ENCODE assay signal across 20 cellular contexts in genomic region chr9:110502842-110503241, GRCh38.
DNase-seq lines count a peak whose midpoint lies in the region; TF ChIP-seq lines count a peak whose summit lies in the region.
"Had no signal": no experiment of that assay in that cellular context is flagged by ENCODE, and none has a peak within 500 bp of the region (broad histone marks: within the 10 kb centered on the region; RNA-seq: fewer than 3 reads in every experiment).

No MANE protein-coding gene starts in this region.

- H3K4me3 ChIP-seq in fibroblast of pulmonary artery (replicated peaks; ENCODE audit: low read depth, low read length) (no peak overlapping the region), Karpas-422 (ENCODE audit: low read length) (no peak overlapping the region)
- H3K4me3 ChIP-seq: K562 had no signal

- H3K4me2 ChIP-seq in Karpas-422 (ENCODE audit: low read depth, low read length, poor library complexity, severe bottlenecking) = no peak overlapping the region
- H3K4me2 ChIP-seq: SK-N-SH had no signal

- DNase-seq in Daoy (ENCODE audit: low read depth) (peak; percentile 11), HT1080 (ENCODE audit: low read depth) (peak; percentile 26), RWPE1 (ENCODE audit: low spot score) (peak; percentile 19), fibroblast of pulmonary artery (ENCODE audit: low read depth) (peak; percentile 14), SHP77 treated with DMSO at 0.1 percent for 48 hours (lab: John Stamatoyannopoulos, UW) (no peak), NCI-H2227 (lab: John Stamatoyannopoulos, UW; ENCODE audit: unreplicated experiment) (no peak), Karpas-422 (no peak)
- DNase-seq: BE2C; CD8-positive, alpha-beta memory T cell; DMS 273 treated with DMSO at 0.1 percent for 48 hours; DMS79 treated with DMSO at 0.1 percent for 48 hours; NCI-H1092 treated with DMSO at 0.1 percent for 48 hours; NCI-H1436; NCI-H187 treated with DMSO at 0.1 percent for 48 hours; NCI-H446 treated with DMSO at 0.1 percent for 48 hours; NCI-H526; NCI-H82; SK-N-SH; SW 1271 had no signal

- TF ChIP-seq CTCF in RWPE1 (conservative IDR thresholded peaks at IDR 0.05; ENCODE audit: low read depth) (no peak), fibroblast of pulmonary artery (IDR thresholded peaks at IDR 0.05; ENCODE audit: low read length, missing control alignments) (no peak)

- H4K20me1 ChIP-seq in Karpas-422 (ENCODE audit: insufficient read depth, low read depth, low read length) = no peaks in the 10 kb centered on the region

- H3K9ac ChIP-seq in Karpas-422 (ENCODE audit: low read length) = no peak overlapping the region
- H3K9ac ChIP-seq: SK-N-SH had no signal

- H2AFZ ChIP-seq in Karpas-422 (ENCODE audit: low read length) = no peak overlapping the region

- CTCF ChIA-PET in RWPE1 (lab: Yijun Ruan, JAX) = no interaction called here

- H3K79me2 ChIP-seq in Karpas-422 (ENCODE audit: low read length) = no peaks in the 10 kb centered on the region

- no peaks in the 10 kb centered on the region for H3K9me3 ChIP-seq in Karpas-422 (ENCODE audit: low read length)
- H3K9me3 ChIP-seq: BE2C, SK-N-SH had no signal

- H3K27ac ChIP-seq in RWPE1 (no peak overlapping the region), Karpas-422 (ENCODE audit: low read length) (no peak overlapping the region)

- no peaks in the 10 kb centered on the region for H3K9me2 ChIP-seq in Karpas-422 (replicated peaks; ENCODE audit: insufficient read depth, low read length)
- H3K9me2 ChIP-seq: SK-N-SH had no signal

- no peaks in the 10 kb centered on the region for H3K27me3 ChIP-seq in Karpas-422 (ENCODE audit: low read length)
- H3K27me3 ChIP-seq: BE2C had no signal

- no peaks in the 10 kb centered on the region for H3K36me3 ChIP-seq in Karpas-422 (ENCODE audit: insufficient read depth, low read length)
- H3K36me3 ChIP-seq: BE2C had no signal

- POLR2A ChIA-PET in RWPE1 (lab: Yijun Ruan, JAX; ENCODE audit: low non-redundant PET) = no interaction called here

- no peaks in the 10 kb centered on the region for H3K4me1 ChIP-seq in Karpas-422 (ENCODE audit: low read length)
- H3K4me1 ChIP-seq: BE2C had no signal

Comparison
In these comparisons a context has a peak if more than half of its experiments do, and no peak if none do; other contexts are left out.
1. DNase-seq: peak in Daoy (single experiment), HT1080 (single experiment), RWPE1 (single experiment) and fibroblast of pulmonary artery (single experiment); none in SHP77 treated with DMSO at 0.1 percent for 48 hours (single experiment), NCI-H2227 (single experiment) and Karpas-422 (single experiment).